ENCODE assay signal across 1 cellular context in the genomic region with DNA sequence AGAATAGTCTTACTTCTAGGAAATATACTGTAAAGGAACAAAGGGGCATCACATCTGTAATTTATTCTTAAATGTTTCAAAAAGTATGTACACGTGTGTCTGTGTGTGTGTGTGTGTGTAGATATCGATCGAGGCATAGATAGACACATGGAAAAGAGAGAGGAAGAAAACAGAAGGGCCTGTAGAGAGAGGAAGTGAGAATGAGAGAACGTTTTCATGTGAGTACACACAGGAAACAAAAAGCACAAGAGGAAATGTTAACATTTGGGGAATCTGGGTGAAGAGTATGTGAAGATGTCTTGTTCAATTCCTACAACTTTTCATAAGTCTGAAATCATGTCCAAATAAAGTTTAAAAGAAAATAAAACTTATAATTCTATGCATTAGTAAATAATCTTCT.
TF ChIP-seq lines count a peak whose summit lies in the region.

No MANE protein-coding gene starts in this region.

TF ChIP-seq in GM23338, 12 proteins besides CTCF, POLR2A, EP300 and RAD21 (continued from another document):
- TF ChIP-seq, protein P1, sequence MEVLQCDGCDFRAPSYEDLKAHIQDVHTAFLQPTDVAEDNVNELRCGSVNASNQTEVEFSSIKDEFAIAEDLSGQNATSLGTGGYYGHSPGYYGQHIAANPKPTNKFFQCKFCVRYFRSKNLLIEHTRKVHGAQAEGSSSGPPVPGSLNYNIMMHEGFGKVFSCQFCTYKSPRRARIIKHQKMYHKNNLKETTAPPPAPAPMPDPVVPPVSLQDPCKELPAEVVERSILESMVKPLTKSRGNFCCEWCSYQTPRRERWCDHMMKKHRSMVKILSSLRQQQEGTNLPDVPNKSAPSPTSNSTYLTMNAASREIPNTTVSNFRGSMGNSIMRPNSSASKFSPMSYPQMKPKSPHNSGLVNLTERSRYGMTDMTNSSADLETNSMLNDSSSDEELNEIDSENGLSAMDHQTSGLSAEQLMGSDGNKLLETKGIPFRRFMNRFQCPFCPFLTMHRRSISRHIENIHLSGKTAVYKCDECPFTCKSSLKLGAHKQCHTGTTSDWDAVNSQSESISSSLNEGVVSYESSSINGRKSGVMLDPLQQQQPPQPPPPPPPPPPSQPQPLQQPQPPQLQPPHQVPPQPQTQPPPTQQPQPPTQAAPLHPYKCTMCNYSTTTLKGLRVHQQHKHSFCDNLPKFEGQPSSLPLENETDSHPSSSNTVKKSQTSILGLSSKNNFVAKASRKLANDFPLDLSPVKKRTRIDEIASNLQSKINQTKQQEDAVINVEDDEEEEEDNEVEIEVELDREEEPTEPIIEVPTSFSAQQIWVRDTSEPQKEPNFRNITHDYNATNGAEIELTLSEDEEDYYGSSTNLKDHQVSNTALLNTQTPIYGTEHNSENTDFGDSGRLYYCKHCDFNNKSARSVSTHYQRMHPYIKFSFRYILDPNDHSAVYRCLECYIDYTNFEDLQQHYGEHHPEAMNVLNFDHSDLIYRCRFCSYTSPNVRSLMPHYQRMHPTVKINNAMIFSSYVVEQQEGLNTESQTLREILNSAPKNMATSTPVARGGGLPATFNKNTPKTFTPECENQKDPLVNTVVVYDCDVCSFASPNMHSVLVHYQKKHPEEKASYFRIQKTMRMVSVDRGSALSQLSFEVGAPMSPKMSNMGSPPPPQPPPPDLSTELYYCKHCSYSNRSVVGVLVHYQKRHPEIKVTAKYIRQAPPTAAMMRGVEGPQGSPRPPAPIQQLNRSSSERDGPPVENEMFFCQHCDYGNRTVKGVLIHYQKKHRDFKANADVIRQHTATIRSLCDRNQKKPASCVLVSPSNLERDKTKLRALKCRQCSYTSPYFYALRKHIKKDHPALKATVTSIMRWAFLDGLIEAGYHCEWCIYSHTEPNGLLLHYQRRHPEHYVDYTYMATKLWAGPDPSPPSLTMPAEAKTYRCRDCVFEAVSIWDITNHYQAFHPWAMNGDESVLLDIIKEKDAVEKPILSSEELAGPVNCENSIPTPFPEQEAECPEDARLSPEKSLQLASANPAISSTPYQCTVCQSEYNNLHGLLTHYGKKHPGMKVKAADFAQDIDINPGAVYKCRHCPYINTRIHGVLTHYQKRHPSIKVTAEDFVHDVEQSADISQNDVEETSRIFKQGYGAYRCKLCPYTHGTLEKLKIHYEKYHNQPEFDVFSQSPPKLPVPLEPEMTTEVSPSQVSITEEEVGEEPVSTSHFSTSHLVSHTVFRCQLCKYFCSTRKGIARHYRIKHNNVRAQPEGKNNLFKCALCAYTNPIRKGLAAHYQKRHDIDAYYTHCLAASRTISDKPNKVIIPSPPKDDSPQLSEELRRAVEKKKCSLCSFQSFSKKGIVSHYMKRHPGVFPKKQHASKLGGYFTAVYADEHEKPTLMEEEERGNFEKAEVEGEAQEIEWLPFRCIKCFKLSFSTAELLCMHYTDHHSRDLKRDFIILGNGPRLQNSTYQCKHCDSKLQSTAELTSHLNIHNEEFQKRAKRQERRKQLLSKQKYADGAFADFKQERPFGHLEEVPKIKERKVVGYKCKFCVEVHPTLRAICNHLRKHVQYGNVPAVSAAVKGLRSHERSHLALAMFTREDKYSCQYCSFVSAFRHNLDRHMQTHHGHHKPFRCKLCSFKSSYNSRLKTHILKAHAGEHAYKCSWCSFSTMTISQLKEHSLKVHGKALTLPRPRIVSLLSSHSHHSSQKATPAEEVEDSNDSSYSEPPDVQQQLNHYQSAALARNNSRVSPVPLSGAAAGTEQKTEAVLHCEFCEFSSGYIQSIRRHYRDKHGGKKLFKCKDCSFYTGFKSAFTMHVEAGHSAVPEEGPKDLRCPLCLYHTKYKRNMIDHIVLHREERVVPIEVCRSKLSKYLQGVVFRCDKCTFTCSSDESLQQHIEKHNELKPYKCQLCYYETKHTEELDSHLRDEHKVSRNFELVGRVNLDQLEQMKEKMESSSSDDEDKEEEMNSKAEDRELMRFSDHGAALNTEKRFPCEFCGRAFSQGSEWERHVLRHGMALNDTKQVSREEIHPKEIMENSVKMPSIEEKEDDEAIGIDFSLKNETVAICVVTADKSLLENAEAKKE (CRISPR knock-in tag; IDR thresholded peaks at IDR 0.05): no peak
